8 cellular contexts compared by ENCODE assay signal in genomic region chr2:96315400-96316071, GRCh38. TPM values are rescaled to one million over a fixed set of nuclear protein-coding genes. Genes with fewer than 3 reads are reported as not detected.
DNase-seq lines count a peak whose midpoint lies in the region; ATAC-seq and TF ChIP-seq lines count a peak whose summit lies in the region.

No MANE protein-coding gene starts in this region.

- H3K9me3 ChIP-seq in upper lobe of left lung (no peaks in the 10 kb centered on the region), mammary epithelial cell (replicated peaks; ENCODE audit: insufficient read depth, low read length) (no peaks in the 10 kb centered on the region)

- H3K9ac ChIP-seq in mammary epithelial cell (ENCODE audit: insufficient read depth, low read length): no peak overlapping the region

- no peaks in the 10 kb centered on the region for H3K36me3 Mint-ChIP-seq in nephron progenitor cell (ENCODE audit: low read depth)

- H3K9me3 Mint-ChIP-seq in nephron progenitor cell: no peaks in the 10 kb centered on the region

- H3K79me2 ChIP-seq in mammary epithelial cell (ENCODE audit: insufficient read depth, low read length): no peaks in the 10 kb centered on the region

- H3K36me3 ChIP-seq in upper lobe of left lung (no peaks in the 10 kb centered on the region), mammary epithelial cell (ENCODE audit: insufficient read depth, low read length) (no peaks in the 10 kb centered on the region)

- no peak overlapping the region for H3K4me2 ChIP-seq in mammary epithelial cell (ENCODE audit: insufficient read depth, low read depth, low read length)

- H3K27ac ChIP-seq in upper lobe of left lung (no peak overlapping the region), mammary epithelial cell (ENCODE audit: insufficient read depth, low read depth, low read length) (no peak overlapping the region)

- H3K27me3 ChIP-seq in upper lobe of left lung (no peaks in the 10 kb centered on the region), mammary epithelial cell (ENCODE audit: insufficient read depth, low read length) (no peaks in the 10 kb centered on the region)

- ATAC-seq in HG03025 (IDR thresholded peaks at IDR 0.05; ENCODE audit: low FRiP score, unreplicated experiment) (no peak), left lobe of liver (no peak), upper lobe of left lung (ENCODE audit: low FRiP score in 2 of 2) (no peak)

- peak; percentile 69 for DNase-seq in GF-D8 (lab: John Stamatoyannopoulos, UW)
- DNase-seq in Kasumi-1 (lab: John Stamatoyannopoulos, UW): peak; percentile 36 to 61
- DNase-seq in astrocyte of the cerebellum (ENCODE audit: low read depth): peak; percentile 86
- DNase-seq in nephron progenitor cell: no peak
- no peak for DNase-seq in left lobe of liver (ENCODE audit: low spot score)
- DNase-seq in upper lobe of left lung: no peak
- no peak for DNase-seq in mammary epithelial cell

- peaks cover 30% of the 10 kb centered on the region for H3K4me1 Mint-ChIP-seq in nephron progenitor cell

- H3K4me1 ChIP-seq in upper lobe of left lung (peaks cover 0 to under 1% (median 0%) of the 10 kb centered on the region in 4 donors), mammary epithelial cell (ENCODE audit: insufficient read depth, low read length) (no peaks in the 10 kb centered on the region)

- H3K27me3 Mint-ChIP-seq in nephron progenitor cell (ENCODE audit: low read depth, poor library complexity): peaks cover 34% of the 10 kb centered on the region

- no peaks in the 10 kb centered on the region for H4K20me1 ChIP-seq in mammary epithelial cell (ENCODE audit: insufficient read depth, low read length)

- no peak for TF ChIP-seq EP300 in upper lobe of left lung (IDR thresholded peaks at IDR 0.05)

- no peak overlapping the region for H3K4me3 Mint-ChIP-seq in nephron progenitor cell

- TF ChIP-seq CTCF in astrocyte of the cerebellum (IDR thresholded peaks at IDR 0.05; ENCODE audit: low read depth, low read length, missing control alignments) (no peak), nephron progenitor cell (IDR thresholded peaks at IDR 0.05) (no peak), upper lobe of left lung (IDR thresholded peaks at IDR 0.05) (no peak), mammary epithelial cell (conservative IDR thresholded peaks at IDR 0.05 in 1 of 2, IDR thresholded peaks at IDR 0.05 in 1 of 2; ENCODE audit: extremely low read depth in 1 of 2, insufficient read depth in 1 of 2, low read depth in 1 of 2, low read length in 2 of 2) (no peak)

- in situ Hi-C loops in astrocyte of the cerebellum (cut with HindIII; ENCODE audit: low sequenced_read_pairs) (no loop called here), mammary epithelial cell (cut with MboI; ENCODE audit: low sequenced_read_pairs in 2 of 2) (loop anchor here in 1 of 2 donors (25.0 kb wide), 1 partner anchor 197 kb away; the partner anchor contains the start of gene NEURL3)

- intact Hi-C loops in mammary epithelial cell (cut with micrococcal nuclease): no loop called here

- dilution Hi-C loops in mammary epithelial cell (cut with HindIII; ENCODE audit: low sequenced_read_pairs): no loop called here

- H2AFZ ChIP-seq in mammary epithelial cell (ENCODE audit: low read depth, low read length): no peak overlapping the region

- BruUV-seq in mammary epithelial cell (replicated peaks; lab: Mats Ljungman, UMichigan): no TSS peak

- TF ChIP-seq POLR2A in upper lobe of left lung (IDR thresholded peaks at IDR 0.05): no peak

- H3K4me3 ChIP-seq in astrocyte of the cerebellum (ENCODE audit: low read depth, low read length) (no peak overlapping the region), upper lobe of left lung (no peak overlapping the region), mammary epithelial cell (replicated peaks in 1 of 3; ENCODE audit: insufficient read depth in 1 of 3, low read depth in 2 of 3, low read length in 3 of 3) (no peak overlapping the region)

- 64 to 75% methylated on average over 6 to 7 of the region's 7 CpGs for WGBS in upper lobe of left lung, 2 donors
- whole genome bisulfite sequencing in mammary epithelial cell (ENCODE audit: low coverage, missing lambda C conversion rate): 93% methylated on average over 7 of the region's 7 CpGs

- peak overlapping the region; percentile 98 for H3K27ac Mint-ChIP-seq in nephron progenitor cell

- CTCF ChIA-PET in mammary epithelial cell (lab: Charles Lee; ENCODE audit: low non-redundant PET): no interaction called here

RNA-seq across cellular contexts. Expression of gene ITPRIPL1, which starts 9.6 kb away (rescaled TPM):
- total RNA-seq in left lobe of liver: 0.20 TPM
- 1 to 10 TPM in 5 of 6 donors, under 1 TPM in 1; 0.57 to 5.5 (median 1.9) TPM for total RNA-seq in upper lobe of left lung
- 1 to 10 TPM in 1 of 2 donors, under 1 TPM in 1; 0.28 to 1.3 TPM for total RNA-seq in mammary epithelial cell
- 0.17 TPM for polyA plus RNA-seq in mammary epithelial cell
- not detected for polyA minus RNA-seq in mammary epithelial cell

RNA-seq across cellular contexts. Expression of gene SNRNP200, which starts 10.2 kb away (rescaled TPM):
- 49.7 TPM for total RNA-seq in left lobe of liver
- 100 to 1,000 TPM in 2 of 6 donors, 10 to 100 TPM in 4; 80.9 to 177 (median 90.9) TPM for total RNA-seq in upper lobe of left lung
- total RNA-seq in mammary epithelial cell: 10 to 100 TPM; 45.5 to 93.8 TPM
- polyA plus RNA-seq in mammary epithelial cell: 108 TPM
- polyA minus RNA-seq in mammary epithelial cell: 191 TPM

RNA-seq across cellular contexts. Expression of gene NCAPH, which starts 20.0 kb away (rescaled TPM):
- total RNA-seq in left lobe of liver: 0.58 TPM
- 1 to 10 TPM; 1.0 to 2.6 (median 1.7) TPM for total RNA-seq in upper lobe of left lung
- total RNA-seq in mammary epithelial cell: 10 to 100 TPM in 1 of 2 donors, 1 to 10 TPM in 1; 1.2 to 21.1 TPM
- polyA plus RNA-seq in mammary epithelial cell: 34.5 TPM
- 46.3 TPM for polyA minus RNA-seq in mammary epithelial cell

RNA-seq across cellular contexts. Expression of gene CIAO1, which starts 49.5 kb away (rescaled TPM):
- total RNA-seq in left lobe of liver (45.0 TPM), upper lobe of left lung (100 to 1,000 TPM in 3 of 6 donors, 10 to 100 TPM in 3; 69.0 to 169 (median 91.0) TPM), mammary epithelial cell (10 to 100 TPM; 64.5 to 93.9 TPM)
- polyA plus RNA-seq in mammary epithelial cell: 92.4 TPM
- polyA minus RNA-seq in mammary epithelial cell: 108 TPM

RNA-seq across cellular contexts. Expression of gene TMEM127, which starts 49.7 kb away (rescaled TPM):
- 30.6 TPM for total RNA-seq in left lobe of liver
- total RNA-seq in upper lobe of left lung: 10 to 100 TPM; 21.0 to 75.8 (median 44.8) TPM
- 10 to 100 TPM; 39.9 to 43.8 TPM for total RNA-seq in mammary epithelial cell
- 47.6 TPM for polyA plus RNA-seq in mammary epithelial cell
- 36.5 TPM for polyA minus RNA-seq in mammary epithelial cell

Comparison
In these comparisons a context has a peak if more than half of its experiments do, and no peak if none do; other contexts are left out.
1. DNase-seq: peak in GF-D8 (single experiment), Kasumi-1 (2 of 2) and astrocyte of the cerebellum (single experiment); none in nephron progenitor cell (single experiment), left lobe of liver (single experiment), upper lobe of left lung (0 of 2) and mammary epithelial cell (single experiment).